17 cellular contexts compared by ENCODE assay signal in the genomic region with DNA sequence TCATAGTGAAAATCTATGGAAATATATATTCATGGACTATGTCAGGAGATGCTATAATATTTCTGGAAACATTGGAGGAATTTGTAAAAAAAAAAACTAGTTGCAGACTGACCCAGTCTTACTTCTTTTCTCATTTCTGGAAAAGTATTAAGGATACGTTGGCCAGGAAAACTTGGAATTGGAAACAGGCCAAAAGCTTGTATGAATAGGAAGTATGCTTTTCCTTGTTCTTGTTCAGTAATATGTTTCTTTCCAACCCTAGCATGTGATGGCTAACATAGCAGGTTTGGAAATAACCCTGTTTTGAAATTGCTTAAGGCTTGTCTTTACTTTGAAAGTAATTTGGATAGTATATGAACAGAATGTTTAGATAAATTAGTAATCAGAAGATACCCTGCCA.
DNase-seq lines count a peak whose midpoint lies in the region; ATAC-seq lines count a peak whose summit lies in the region.
"Had no signal": no experiment of that assay in that cellular context is flagged by ENCODE, and none has a peak within 500 bp of the region (broad histone marks: within the 10 kb centered on the region; RNA-seq: fewer than 3 reads in every experiment).

No MANE protein-coding gene starts in this region.

- peak in 2 of 3 experiments; percentile 4 to 49 for DNase-seq in NCI-H1417 (lab: John Stamatoyannopoulos, UW)
- DNase-seq in NCI-H1417 treated with DMSO at 0.1 percent for 48 hours (lab: John Stamatoyannopoulos, UW): no peak
- peak; percentile 59 for DNase-seq in NCI-H69 (lab: John Stamatoyannopoulos, UW)
- peak; percentile 10 for DNase-seq in fibroblast of gingiva (ENCODE audit: low read depth)
- peak; percentile 14 for DNase-seq in midbrain (lab: John Stamatoyannopoulos, UW)
- no peak for DNase-seq in T-helper 17 cell
- no peak for DNase-seq in OCI-M2 (lab: John Stamatoyannopoulos, UW; ENCODE audit: unreplicated experiment)
- DNase-seq: GDM1, GM23248, HCEC 1CT, KG1, NCI-H2107, NCI-H526 treated with DMSO at 0.1 percent for 48 hours, PC-3, RPMI8226, SHP77 treated with DMSO at 0.1 percent for 48 hours had no signal

- no peak overlapping the region for H3K4me3 Mint-ChIP-seq in T-helper 17 cell

- ATAC-seq in T-helper 17 cell (no peak), GM18498 (IDR thresholded peaks at IDR 0.05; ENCODE audit: unreplicated experiment) (no peak)
- ATAC-seq: PC-3 had no signal

- H3K36me3 Mint-ChIP-seq in T-helper 17 cell (ENCODE audit: low read depth): no peaks in the 10 kb centered on the region

- H3K27me3 Mint-ChIP-seq in T-helper 17 cell: no peaks in the 10 kb centered on the region

- no peak overlapping the region for H3K27ac Mint-ChIP-seq in T-helper 17 cell

- H3K9me3 ChIP-seq in T-helper 17 cell (ENCODE audit: control insufficient read depth, low read length, poor library complexity, severe bottlenecking): no peaks in the 10 kb centered on the region

- H3K4me1 Mint-ChIP-seq in T-helper 17 cell: no peaks in the 10 kb centered on the region

Comparison
In these comparisons a context has a peak if more than half of its experiments do, and no peak if none do; other contexts are left out.
1. DNase-seq: peak in NCI-H1417 (2 of 3), NCI-H69 (single experiment), fibroblast of gingiva (single experiment) and midbrain (single experiment); none in NCI-H1417 treated with DMSO at 0.1 percent for 48 hours (single experiment), T-helper 17 cell (0 of 3) and OCI-M2 (single experiment).